Comparison of ENCODE assay signal across 7 cellular contexts in the genomic region with DNA sequence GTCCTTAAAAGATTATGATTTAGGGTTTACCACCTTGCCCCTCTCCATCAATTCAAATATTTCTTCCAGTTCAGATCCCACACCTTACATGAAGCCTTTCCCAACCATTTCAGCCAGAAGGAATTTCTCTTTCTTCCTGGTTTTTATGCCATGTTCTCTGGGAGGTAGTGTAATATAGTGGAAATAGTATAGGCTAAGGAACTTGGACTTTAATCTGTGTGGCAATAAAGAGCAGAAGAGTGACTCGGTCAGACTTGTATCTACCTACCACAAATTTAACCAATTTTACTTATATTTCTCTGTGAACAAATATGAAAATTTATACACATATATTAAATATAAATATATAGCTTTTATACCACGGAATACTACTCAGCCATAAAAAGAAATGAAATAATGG.
"Had no signal": no experiment of that assay in that cellular context is flagged by ENCODE, and none has a peak within 500 bp of the region (broad histone marks: within the 10 kb centered on the region; RNA-seq: fewer than 3 reads in every experiment).

No MANE protein-coding gene starts in this region.

- H3K4me1 ChIP-seq: HAP-1 had no signal

- H3K4me3 ChIP-seq: GM23248, HAP-1 had no signal

- H3K36me3 ChIP-seq: HAP-1 had no signal

- DNase-seq: GM23248, GOT3, H7, HFFc6, KBM-7 had no signal

- H3K27ac ChIP-seq: GM23248, KMS-11 had no signal

- H3K9me3 ChIP-seq: HAP-1 had no signal

- H3K9ac ChIP-seq: GM23248, KMS-11 had no signal
